Comparison of ENCODE assay signal across 34 cellular contexts in genomic region chr20:38354227-38354626, GRCh38. TPM values are rescaled to one million over a fixed set of nuclear protein-coding genes. Genes with fewer than 3 reads are reported as not detected.
"Had no signal": no experiment of that assay in that cellular context is flagged by ENCODE, and none has a peak within 500 bp of the region (broad histone marks: within the 10 kb centered on the region; RNA-seq: fewer than 3 reads in every experiment).

No MANE protein-coding gene starts in this region.

- H3K36me3 Mint-ChIP-seq: activated naive CD8-positive, alpha-beta T cell had no signal

- ATAC-seq: activated CD4-positive, alpha-beta T cell treated with anti-CD3 and anti-CD28 coated beads for 36 hours; activated CD4-positive, CD25-positive, alpha-beta regulatory T cell treated with anti-CD3 and anti-CD28 coated beads, Interleukin-2, amount 50 U/mL, for 24 hours; activated CD8-positive, alpha-beta T cell treated with anti-CD3 and anti-CD28 coated beads, Interleukin-2, amount 10 ng/mL, durations not matched to agents 7 days and 5 days; activated naive CD8-positive, alpha-beta T cell treated with anti-CD3 and anti-CD28 coated beads, Interleukin-2, amount 50 U/mL, for 24 hours; Panc1 had no signal

- FAIRE-seq: TTC549 had no signal

- H3K27me3 ChIP-seq: brain microvascular endothelial cell, SJCRH30 had no signal

- H3K9me3 Mint-ChIP-seq: activated CD4-positive, alpha-beta T cell treated with anti-CD3 and anti-CD28 coated beads, Interleukin-2, amount 10 ng/mL, durations not matched to agents 7 days and 5 days; activated naive CD4-positive, alpha-beta T cell treated with anti-CD3 and anti-CD28 coated beads for 36 hours; activated naive CD8-positive, alpha-beta T cell treated with anti-CD3 and anti-CD28 coated beads, Interleukin-2, amount 50 U/mL, for 24 hours; activated T-cell treated with anti-CD3 and anti-CD28 coated beads, Interleukin-2, amount 50 U/mL, for 24 hours; T-helper 1 cell treated with Interleukin-12 subunit alpha and Interleukin-12 subunit beta and Interleukin-4 antibody, amounts not matched to agents 30 μg/mL and 1 μg/mL, for 36 hours; T-helper 2 cell treated with Interferon-gamma antibody and Interleukin-4, amounts not matched to agents 5 μg/mL and 100 μg/mL, for 36 hours had no signal

- H3K4me3 ChIP-seq: SJCRH30, SK-N-MC had no signal

- H3K36me3 ChIP-seq: brain microvascular endothelial cell, SJCRH30 had no signal

- H3K27ac ChIP-seq: brain microvascular endothelial cell, SJCRH30, SK-N-MC had no signal

- H3K4me1 Mint-ChIP-seq: activated naive CD8-positive, alpha-beta T cell treated with anti-CD3 and anti-CD28 coated beads, Interleukin-2, amount 50 U/mL, for 24 hours had no signal

- H3K27ac Mint-ChIP-seq: activated CD4-positive, alpha-beta T cell treated with anti-CD3 and anti-CD28 coated beads for 36 hours; activated CD4-positive, alpha-beta T cell treated with anti-CD3 and anti-CD28 coated beads, Interleukin-2, amount 10 ng/mL, durations not matched to agents 7 days and 5 days; activated CD8-positive, alpha-beta T cell treated with anti-CD3 and anti-CD28 coated beads, Interleukin-2, amount 10 ng/mL, durations not matched to agents 7 days and 5 days; activated naive CD4-positive, alpha-beta T cell treated with anti-CD3 and anti-CD28 coated beads for 36 hours; activated naive CD8-positive, alpha-beta T cell; activated naive CD8-positive, alpha-beta T cell treated with anti-CD3 and anti-CD28 coated beads, Interleukin-2, amount 50 U/mL, for 24 hours; activated T-cell treated with anti-CD3 and anti-CD28 coated beads, Interleukin-2, amount 50 U/mL, for 24 hours; T-helper 1 cell treated with Interleukin-12 subunit alpha and Interleukin-12 subunit beta and Interleukin-4 antibody, amounts not matched to agents 30 μg/mL and 1 μg/mL, for 36 hours; T-helper 2 cell treated with Interferon-gamma antibody and Interleukin-4, amounts not matched to agents 5 μg/mL and 100 μg/mL, for 36 hours had no signal

- H3K4me1 ChIP-seq: SJCRH30 had no signal

- DNase-seq: activated CD4-positive, alpha-beta T cell treated with anti-CD3 and anti-CD28 coated beads for 36 hours; activated CD4-positive, alpha-beta T cell treated with anti-CD3 and anti-CD28 coated beads, Interleukin-2, amount 10 ng/mL, durations not matched to agents 7 days and 5 days; activated CD4-positive, alpha-beta T cell treated with anti-CD3 and anti-CD28 coated beads, Interleukin-2, amount 50 U/mL, for 48 hours; activated CD8-positive, alpha-beta T cell treated with anti-CD3 and anti-CD28 coated beads, Interleukin-2, amount 10 ng/mL, durations not matched to agents 7 days and 5 days; activated gamma-delta T cell treated with Interleukin-2 at 50 U/mL for 16 hours; activated naive CD4-positive, alpha-beta T cell treated with anti-CD3 and anti-CD28 coated beads for 36 hours; activated naive CD8-positive, alpha-beta T cell treated with anti-CD3 and anti-CD28 coated beads, Interleukin-2, amount 50 U/mL, for 24 hours; activated T-cell treated with anti-CD3 and anti-CD28 coated beads, Interleukin-2, amount 50 U/mL, for 24 hours; aorta; brain microvascular endothelial cell; central memory CD4-positive, alpha-beta T cell; Karpas-422; KBM-7; NCI-H1105; NCI-H1417 treated with DMSO at 0.1 percent for 48 hours; NCI-H187 treated with DMSO at 0.1 percent for 48 hours; NCI-H2081; NCI-H2171 treated with DMSO at 0.1 percent for 48 hours; NCI-H2227 treated with DMSO at 0.1 percent for 48 hours; NCI-H446; NCI-H510A treated with DMSO at 0.1 percent for 48 hours; NCI-H526 treated with DMSO at 0.1 percent for 48 hours; NCI-H774; SHP77; SJCRH30 had no signal

- H3K4me3 Mint-ChIP-seq: activated CD4-positive, alpha-beta T cell treated with anti-CD3 and anti-CD28 coated beads for 36 hours; activated CD4-positive, alpha-beta T cell treated with anti-CD3 and anti-CD28 coated beads, Interleukin-2, amount 10 ng/mL, durations not matched to agents 7 days and 5 days; activated CD8-positive, alpha-beta T cell treated with anti-CD3 and anti-CD28 coated beads, Interleukin-2, amount 10 ng/mL, durations not matched to agents 7 days and 5 days; activated naive CD4-positive, alpha-beta T cell treated with anti-CD3 and anti-CD28 coated beads for 36 hours; activated naive CD8-positive, alpha-beta T cell; activated naive CD8-positive, alpha-beta T cell treated with anti-CD3 and anti-CD28 coated beads, Interleukin-2, amount 50 U/mL, for 24 hours; activated T-cell treated with anti-CD3 and anti-CD28 coated beads, Interleukin-2, amount 50 U/mL, for 24 hours; T-helper 1 cell treated with Interleukin-12 subunit alpha and Interleukin-12 subunit beta and Interleukin-4 antibody, amounts not matched to agents 30 μg/mL and 1 μg/mL, for 36 hours; T-helper 2 cell treated with Interferon-gamma antibody and Interleukin-4, amounts not matched to agents 5 μg/mL and 100 μg/mL, for 36 hours had no signal

- H3K27me3 Mint-ChIP-seq: activated CD4-positive, alpha-beta T cell treated with anti-CD3 and anti-CD28 coated beads for 36 hours; activated CD4-positive, alpha-beta T cell treated with anti-CD3 and anti-CD28 coated beads, Interleukin-2, amount 10 ng/mL, durations not matched to agents 7 days and 5 days; activated naive CD8-positive, alpha-beta T cell; activated naive CD8-positive, alpha-beta T cell treated with anti-CD3 and anti-CD28 coated beads, Interleukin-2, amount 50 U/mL, for 24 hours had no signal

- H3K9me3 ChIP-seq: SJCRH30 had no signal

RNA-seq across cellular contexts. Expression of gene LBP, which starts 7.9 kb away (rescaled TPM):
- total RNA-seq: activated CD4-positive, alpha-beta T cell treated with anti-CD3 and anti-CD28 coated beads for 36 hours; activated CD4-positive, alpha-beta T cell treated with anti-CD3 and anti-CD28 coated beads, Interleukin-2, amount 10 ng/mL, durations not matched to agents 7 days and 5 days; activated CD8-positive, alpha-beta T cell treated with anti-CD3 and anti-CD28 coated beads, Interleukin-2, amount 10 ng/mL, durations not matched to agents 7 days and 5 days; activated naive CD4-positive, alpha-beta T cell treated with anti-CD3 and anti-CD28 coated beads for 36 hours; MCF 10A; RPMI7951; SJCRH30 had no signal

RNA-seq across cellular contexts. Expression of gene BPI, which starts 50.3 kb away (rescaled TPM):
- total RNA-seq: activated CD4-positive, alpha-beta T cell treated with anti-CD3 and anti-CD28 coated beads for 36 hours; activated CD4-positive, alpha-beta T cell treated with anti-CD3 and anti-CD28 coated beads, Interleukin-2, amount 10 ng/mL, durations not matched to agents 7 days and 5 days; activated CD8-positive, alpha-beta T cell treated with anti-CD3 and anti-CD28 coated beads, Interleukin-2, amount 10 ng/mL, durations not matched to agents 7 days and 5 days; activated naive CD4-positive, alpha-beta T cell treated with anti-CD3 and anti-CD28 coated beads for 36 hours; MCF 10A had no signal
